8 cellular contexts compared by ENCODE assay signal in genomic region chr10:92572362-92573090, GRCh38.
DNase-seq lines count a peak whose midpoint lies in the region; ATAC-seq and TF ChIP-seq lines count a peak whose summit lies in the region.

No MANE protein-coding gene starts in this region.

- peaks cover 55% of the 10 kb centered on the region for H3K4me1 Mint-ChIP-seq in stimulated activated naive CD8-positive, alpha-beta T cell treated with anti-CD3 and anti-CD28 coated beads, Interleukin-15, Interleukin-2, amounts not matched to agents 100 ng/mL and 50 ng/mL, for 24 hours (ENCODE audit: low read depth)
- peaks cover 29% of the 10 kb centered on the region for H3K4me1 Mint-ChIP-seq in memory B cell

- peaks cover 27% of the 10 kb centered on the region for H3K36me3 Mint-ChIP-seq in stimulated activated naive CD8-positive, alpha-beta T cell treated with anti-CD3 and anti-CD28 coated beads, Interleukin-15, Interleukin-2, amounts not matched to agents 100 ng/mL and 50 ng/mL, for 24 hours (ENCODE audit: low read depth)
- no peaks in the 10 kb centered on the region for H3K36me3 Mint-ChIP-seq in memory B cell

- in situ Hi-C loops in astrocyte of the cerebellum (cut with HindIII; ENCODE audit: low sequenced_read_pairs): no loop called here

- no peaks in the 10 kb centered on the region for H3K27me3 Mint-ChIP-seq in stimulated activated naive CD8-positive, alpha-beta T cell treated with anti-CD3 and anti-CD28 coated beads, Interleukin-15, Interleukin-2, amounts not matched to agents 100 ng/mL and 50 ng/mL, for 24 hours
- H3K27me3 Mint-ChIP-seq in memory B cell: no peaks in the 10 kb centered on the region

- TF ChIP-seq CTCF in astrocyte of the cerebellum (IDR thresholded peaks at IDR 0.05; ENCODE audit: low read depth, low read length, missing control alignments): no peak

- H3K4me3 ChIP-seq in astrocyte of the cerebellum (ENCODE audit: low read depth, low read length): peak overlapping the region; percentile 85

- ATAC-seq in stimulated activated naive CD8-positive, alpha-beta T cell treated with anti-CD3 and anti-CD28 coated beads, Interleukin-15, Interleukin-2, amounts not matched to agents 100 U/mL and 50 U/mL, for 24 hours: no peak
- ATAC-seq in memory B cell (ENCODE audit: low read depth) (no peak), HG02571 (IDR thresholded peaks at IDR 0.05; ENCODE audit: unreplicated experiment) (no peak)

- no peak for DNase-seq in stimulated activated naive CD8-positive, alpha-beta T cell treated with anti-CD3 and anti-CD28 coated beads, Interleukin-15, Interleukin-2, amounts not matched to agents 100 U/mL and 50 U/mL, for 24 hours
- DNase-seq in astrocyte of the cerebellum (ENCODE audit: low read depth) (no peak), memory B cell (ENCODE audit: low spot score in 2 of 2) (no peak), NCI-H1694 (lab: John Stamatoyannopoulos, UW) (no peak), NCI-H1092 treated with DMSO at 0.1 percent for 48 hours (lab: John Stamatoyannopoulos, UW) (no peak), NCI-H1694 treated with DMSO at 0.1 percent for 48 hours (lab: John Stamatoyannopoulos, UW) (no peak)

- H3K9me3 Mint-ChIP-seq in stimulated activated naive CD8-positive, alpha-beta T cell treated with anti-CD3 and anti-CD28 coated beads, Interleukin-15, Interleukin-2, amounts not matched to agents 100 ng/mL and 50 ng/mL, for 24 hours: no peaks in the 10 kb centered on the region
- H3K9me3 Mint-ChIP-seq in memory B cell: no peaks in the 10 kb centered on the region

- H3K4me3 Mint-ChIP-seq in stimulated activated naive CD8-positive, alpha-beta T cell treated with anti-CD3 and anti-CD28 coated beads, Interleukin-15, Interleukin-2, amounts not matched to agents 100 ng/mL and 50 ng/mL, for 24 hours: peak overlapping the region; percentile 86
- H3K4me3 Mint-ChIP-seq in memory B cell: peak overlapping the region; percentile 91

- H3K27ac Mint-ChIP-seq in stimulated activated naive CD8-positive, alpha-beta T cell treated with anti-CD3 and anti-CD28 coated beads, Interleukin-15, Interleukin-2, amounts not matched to agents 100 ng/mL and 50 ng/mL, for 24 hours: peak overlapping the region; percentile 76
- H3K27ac Mint-ChIP-seq in memory B cell: peak overlapping the region; percentile 1
